22 cellular contexts compared by ENCODE assay signal in genomic region chr18:78716022-78716421, GRCh38.
"Had no signal": no experiment of that assay in that cellular context is flagged by ENCODE, and none has a peak within 500 bp of the region (broad histone marks: within the 10 kb centered on the region; RNA-seq: fewer than 3 reads in every experiment).

No MANE protein-coding gene starts in this region.

- ATAC-seq: activated CD4-positive, CD25-positive, alpha-beta regulatory T cell treated with anti-CD3 and anti-CD28 coated beads, Interleukin-2, amount 50 U/mL, for 24 hours; activated naive CD8-positive, alpha-beta T cell treated with anti-CD3 and anti-CD28 coated beads, Interleukin-2, amount 50 U/mL, for 24 hours; activated T-cell treated with anti-CD3 and anti-CD28 coated beads, Interleukin-2, amount 50 U/mL, for 72 hours; gastrocnemius medialis; left lung; natural killer cell treated with Interleukin-12 subunit alpha and Interleukin-12 subunit beta and Interleukin-15 and Interleukin-18, amount 100 ng/mL, for 72 hours; stimulated activated naive CD8-positive, alpha-beta T cell treated with anti-CD3 and anti-CD28 coated beads, Interleukin-15, Interleukin-2, amounts not matched to agents 100 U/mL and 50 U/mL, for 24 hours; upper lobe of right lung had no signal

- H3K36me3 Mint-ChIP-seq: natural killer cell treated with Interleukin-12 subunit alpha and Interleukin-12 subunit beta and Interleukin-15 and Interleukin-18, amount 100 ng/mL, for 72 hours had no signal

- H3K4me3 Mint-ChIP-seq: activated CD4-positive, alpha-beta memory T cell treated with anti-CD3 and anti-CD28 coated beads, Interleukin-2, amount 10 ng/mL, durations not matched to agents 7 days and 5 days; activated CD4-positive, alpha-beta T cell treated with anti-CD3 and anti-CD28 coated beads, Interleukin-2, amount 10 ng/mL, durations not matched to agents 24 days and 14 days; activated naive CD8-positive, alpha-beta T cell treated with anti-CD3 and anti-CD28 coated beads, Interleukin-2, amount 50 U/mL, for 24 hours; activated T-cell treated with anti-CD3 and anti-CD28 coated beads, Interleukin-2, amount 50 U/mL, for 72 hours; endodermal cell; natural killer cell treated with Interleukin-12 subunit alpha and Interleukin-12 subunit beta and Interleukin-15 and Interleukin-18, amount 100 ng/mL, for 72 hours had no signal

- H3K4me1 Mint-ChIP-seq: activated CD4-positive, alpha-beta memory T cell treated with anti-CD3 and anti-CD28 coated beads, Interleukin-2, amount 10 ng/mL, durations not matched to agents 7 days and 5 days; activated CD4-positive, alpha-beta T cell treated with anti-CD3 and anti-CD28 coated beads, Interleukin-2, amount 10 ng/mL, durations not matched to agents 24 days and 14 days; activated naive CD8-positive, alpha-beta T cell treated with anti-CD3 and anti-CD28 coated beads, Interleukin-2, amount 50 U/mL, for 24 hours; endodermal cell had no signal

- DNase-seq: activated CD4-positive, alpha-beta memory T cell treated with anti-CD3 and anti-CD28 coated beads, Interleukin-2, amount 10 ng/mL, durations not matched to agents 7 days and 5 days; activated CD4-positive, alpha-beta T cell treated with anti-CD3 and anti-CD28 coated beads, Interleukin-2, amount 10 ng/mL, durations not matched to agents 24 days and 14 days; activated gamma-delta T cell; activated naive CD4-positive, alpha-beta T cell treated with anti-CD3 and anti-CD28 coated beads, Interleukin-2, amount 50 U/mL, for 16 hours; activated naive CD8-positive, alpha-beta T cell treated with anti-CD3 and anti-CD28 coated beads, Interleukin-2, amount 50 U/mL, for 24 hours; activated T-cell treated with anti-CD3 and anti-CD28 coated beads, Interleukin-2, amount 50 U/mL, for 72 hours; cerebellar nuclear complex; cortex of kidney; endodermal cell; esophagus squamous epithelium; gastrocnemius medialis; hippocampal formation; kidney glomerular epithelial cell; midbrain; stimulated activated CD4-positive, alpha-beta T cell treated with anti-CD3 and anti-CD28 coated beads, Interleukin-12 subunit alpha, Interleukin-12 subunit beta, amount 100 ng/mL, for 4 hours; stimulated activated CD4-positive, alpha-beta T cell treated with anti-CD3 and anti-CD28 coated beads, Interleukin-4, amount 100 ng/mL, for 4 hours; stimulated activated naive CD8-positive, alpha-beta T cell treated with anti-CD3 and anti-CD28 coated beads, Interleukin-15, Interleukin-2, amounts not matched to agents 100 U/mL and 50 U/mL, for 24 hours; upper lobe of right lung had no signal

- H3K9me3 Mint-ChIP-seq: activated CD4-positive, alpha-beta T cell treated with anti-CD3 and anti-CD28 coated beads, Interleukin-2, amount 10 ng/mL, durations not matched to agents 24 days and 14 days; activated naive CD8-positive, alpha-beta T cell treated with anti-CD3 and anti-CD28 coated beads, Interleukin-2, amount 50 U/mL, for 24 hours; activated T-cell treated with anti-CD3 and anti-CD28 coated beads, Interleukin-2, amount 50 U/mL, for 72 hours; endodermal cell; natural killer cell treated with Interleukin-12 subunit alpha and Interleukin-12 subunit beta and Interleukin-15 and Interleukin-18, amount 100 ng/mL, for 72 hours had no signal

- H3K27me3 Mint-ChIP-seq: activated CD4-positive, alpha-beta memory T cell treated with anti-CD3 and anti-CD28 coated beads, Interleukin-2, amount 10 ng/mL, durations not matched to agents 7 days and 5 days; activated CD4-positive, alpha-beta T cell treated with anti-CD3 and anti-CD28 coated beads, Interleukin-2, amount 10 ng/mL, durations not matched to agents 24 days and 14 days had no signal

- H3K27ac Mint-ChIP-seq: activated CD4-positive, alpha-beta memory T cell treated with anti-CD3 and anti-CD28 coated beads, Interleukin-2, amount 10 ng/mL, durations not matched to agents 7 days and 5 days; activated CD4-positive, alpha-beta T cell treated with anti-CD3 and anti-CD28 coated beads, Interleukin-2, amount 10 ng/mL, durations not matched to agents 24 days and 14 days; activated naive CD8-positive, alpha-beta T cell treated with anti-CD3 and anti-CD28 coated beads, Interleukin-2, amount 50 U/mL, for 24 hours; activated T-cell treated with anti-CD3 and anti-CD28 coated beads, Interleukin-2, amount 50 U/mL, for 72 hours; endodermal cell; natural killer cell treated with Interleukin-12 subunit alpha and Interleukin-12 subunit beta and Interleukin-15 and Interleukin-18, amount 100 ng/mL, for 72 hours; progenitor cell of endocrine pancreas had no signal
